In genomic region chr12:76083246-76083735, GRCh38 we compare ENCODE assay signal across 8 cellular contexts. TPM values are rescaled to one million over a fixed set of nuclear protein-coding genes. Genes with fewer than 3 reads are reported as not detected.
A peak's percentile ranks its signal among the peaks of the same experiment; 100 is the strongest.
DNase-seq lines count a peak whose midpoint lies in the region; ATAC-seq and TF ChIP-seq lines count a peak whose summit lies in the region.

No MANE protein-coding gene starts in this region.

- H3K36me3 ChIP-seq in BE2C (peaks cover 30% of the 10 kb centered on the region), Loucy (ENCODE audit: insufficient read depth, low read length) (no peaks in the 10 kb centered on the region)

- peak overlapping the region; percentile 96 for H3K9ac ChIP-seq in Loucy (ENCODE audit: low read depth, low read length, poor library complexity, severe bottlenecking)

- H3K9me3 ChIP-seq in BE2C (no peaks in the 10 kb centered on the region), Loucy (ENCODE audit: insufficient read depth, low read depth, low read length) (no peaks in the 10 kb centered on the region)

- peak overlapping the region; percentile 93 to 97 (median 94) for H3K27ac Mint-ChIP-seq in nephron

- H3K9me3 Mint-ChIP-seq in nephron, result peaks cover 21% of the 10 kb centered on the region

- peaks cover 4% of the 10 kb centered on the region for H3K27me3 Mint-ChIP-seq in nephron (ENCODE audit: low read depth)

- H3K9me2 ChIP-seq in Loucy (replicated peaks; ENCODE audit: low read depth, low read length), result no peaks in the 10 kb centered on the region

- H3F3A ChIP-seq in Loucy (ENCODE audit: low read depth), result no peaks in the 10 kb centered on the region; the same call in 1 of the 2 replicates

- peak overlapping the region; percentile 98 to 99 (median 99) for H3K4me3 Mint-ChIP-seq in nephron

- peaks cover 59% of the 10 kb centered on the region for H4K20me1 ChIP-seq in Loucy (ENCODE audit: insufficient read depth, low read length, poor library complexity, severe bottlenecking)

- no peak for ATAC-seq in HG02759 (IDR thresholded peaks at IDR 0.05; ENCODE audit: unreplicated experiment)

- H3K27me3 ChIP-seq in BE2C (no peaks in the 10 kb centered on the region), Loucy (ENCODE audit: insufficient read depth, low read length, poor library complexity, severe bottlenecking) (peaks cover 3% of the 10 kb centered on the region)

- peaks cover 61% of the 10 kb centered on the region for H3K79me2 ChIP-seq in Loucy (ENCODE audit: insufficient read depth, low read length)

- TF ChIP-seq CTCF in BE2C (IDR thresholded peaks at IDR 0.05; ENCODE audit: low read depth, low read length), result no peak
- TF ChIP-seq CTCF in Loucy (conservative IDR thresholded peaks at IDR 0.05; ENCODE audit: low read length), result no peak
- TF ChIP-seq CTCF in nephron (IDR thresholded peaks at IDR 0.05; ENCODE audit: unreplicated experiment in 3 of 3), result no peak

- peaks cover 33% of the 10 kb centered on the region for H3K4me1 Mint-ChIP-seq in nephron

- DNase-seq in BE2C (no peak), dermis blood vessel endothelial cell (peak; percentile 4), NCI-H2081 treated with DMSO at 0.1 percent for 48 hours (lab: John Stamatoyannopoulos, UW) (no peak), RPMI8226 (no peak), epidermal melanocyte (ENCODE audit: insufficient read length, low spot score) (no peak)

- peak overlapping the region; percentile 86; the same call in 1 of the 2 replicates for H2AFZ ChIP-seq in Loucy (ENCODE audit: low read length)

- peak overlapping the region; percentile 94 for H3K4me2 ChIP-seq in Loucy (ENCODE audit: low read depth, low read length, poor library complexity, severe bottlenecking)

- H3K4me3 ChIP-seq in BE2C (ENCODE audit: low read depth, low read length) (peak overlapping the region; percentile 61), Loucy (ENCODE audit: low read length, poor library complexity, severe bottlenecking) (peak overlapping the region; percentile 92)

- H3K36me3 Mint-ChIP-seq in nephron (ENCODE audit: low read depth), result peaks cover 36% of the 10 kb centered on the region

- H3K4me1 ChIP-seq in BE2C (peaks cover 8% of the 10 kb centered on the region), Loucy (ENCODE audit: insufficient read depth, low read length, poor library complexity, severe bottlenecking) (peaks cover 53% of the 10 kb centered on the region)

RNA-seq across cellular contexts. Expression of gene NAP1L1, which starts 1.2 kb away (rescaled TPM):
- polyA plus RNA-seq in BE2C (2012; ENCODE audit: insufficient read depth, insufficient read length, low read depth), result 156 TPM
- 253 and 400 TPM in 2 replicates for total RNA-seq in dermis blood vessel endothelial cell

RNA-seq across cellular contexts. Expression of gene PHLDA1, which starts 51.7 kb away (rescaled TPM):
- polyA plus RNA-seq in BE2C (2012; ENCODE audit: insufficient read depth, insufficient read length, low read depth), result 42.2 TPM
- 23.5 and 26.5 TPM in 2 replicates for total RNA-seq in dermis blood vessel endothelial cell
